7 cellular contexts compared by ENCODE assay signal in the genomic region with DNA sequence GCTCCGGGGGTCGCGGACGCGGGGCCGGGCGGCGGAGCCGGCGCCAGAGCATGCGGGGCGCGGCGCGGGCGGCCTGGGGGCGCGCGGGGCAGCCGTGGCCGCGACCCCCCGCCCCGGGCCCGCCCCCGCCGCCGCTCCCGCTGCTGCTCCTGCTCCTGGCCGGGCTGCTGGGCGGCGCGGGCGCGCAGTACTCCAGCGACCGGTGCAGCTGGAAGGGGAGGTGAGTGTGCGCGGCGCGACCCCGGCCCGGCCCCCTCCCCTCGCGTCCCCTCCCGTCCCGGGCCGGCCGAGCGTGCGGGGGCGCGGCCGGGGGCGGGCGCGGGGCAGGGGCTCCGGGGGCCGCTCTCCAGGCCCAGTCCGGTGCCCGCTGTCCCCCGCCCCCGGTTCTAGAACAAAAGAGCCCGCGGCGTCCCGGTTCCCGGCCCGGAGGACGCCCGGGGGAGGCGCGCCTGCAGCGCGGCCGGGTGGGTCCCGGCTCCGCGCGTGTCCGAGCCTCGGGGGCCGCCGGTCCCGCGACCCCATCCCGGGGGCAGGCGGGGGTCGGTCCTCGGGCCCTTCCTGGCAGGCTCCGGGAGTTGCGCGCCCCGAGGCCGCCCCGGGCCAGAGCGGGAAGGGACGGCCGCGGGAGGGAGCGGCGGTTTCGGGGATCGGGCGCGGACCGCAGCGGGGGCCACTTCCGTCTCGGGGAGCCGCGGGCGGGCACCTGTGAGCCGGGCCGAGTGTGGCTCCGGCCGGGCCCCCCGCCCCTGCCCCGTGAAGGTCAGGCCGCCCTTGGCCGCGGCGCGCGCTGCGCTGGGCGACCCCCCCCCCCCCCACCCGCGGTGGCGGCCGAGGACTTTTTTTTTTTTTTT. TPM values are rescaled to one million over a fixed set of nuclear protein-coding genes. Genes with fewer than 3 reads are reported as not detected.
DNase-seq lines count a peak whose midpoint lies in the region; ATAC-seq and TF ChIP-seq lines count a peak whose summit lies in the region.

No MANE protein-coding gene starts in this region.

- peaks cover 51% of the 10 kb centered on the region for H3K36me3 Mint-ChIP-seq in stimulated activated effector memory CD8-positive, alpha-beta T cell treated with anti-CD3 and anti-CD28 coated beads, Interleukin-12 subunit alpha, Interleukin-12 subunit beta, amount 100 ng/mL, for 72 hours

- no peaks in the 10 kb centered on the region for H3K36me3 ChIP-seq in PC-3 (ENCODE audit: low read depth, low read length)

- H3K79me2 ChIP-seq in PC-3 (ENCODE audit: low read length): 0 out of 2 replicates have a peak, but pooled peaks cover 18% of the 10 kb centered on the region

- peak overlapping the region; percentile 60; the same call in 1 of the 2 replicates for H3K4me3 ChIP-seq in PC-3 (ENCODE audit: low read length)

- peaks cover 31% of the 10 kb centered on the region for H3K4me1 ChIP-seq in PC-3 (ENCODE audit: insufficient read depth, low read length)

- no peaks in the 10 kb centered on the region for H3K9me3 ChIP-seq in PC-3 (ENCODE audit: low read length)

- H3K9me2 ChIP-seq in PC-3 (replicated peaks; ENCODE audit: low read length): no peaks in the 10 kb centered on the region

- CTCF ChIA-PET in PC-3 (lab: Charles Lee): interaction anchor here (0.6 kb wide), 1 partner anchor 54 kb away, joined by 3 read pairs; no protein-coding TSS in a partner anchor

- DNase-seq in PC-3 (no peak), germinal center (ENCODE audit: low spot score) (peak; percentile 49), GM13977 (ENCODE audit: low spot score) (no peak)
- DNase-seq in stimulated activated effector memory CD8-positive, alpha-beta T cell treated with anti-CD3 and anti-CD28 coated beads, Interleukin-12 subunit alpha, Interleukin-12 subunit beta, amount 100 ng/mL, for 72 hours (ENCODE audit: low spot score in 2 of 2): no peak
- no peak for DNase-seq in activated effector memory CD4-positive, alpha-beta T cell treated with Interleukin-2 at 50 U/mL for 16 hours
- DNase-seq in activated effector memory CD4-positive, alpha-beta T cell treated with anti-CD3 and anti-CD28 coated beads, Interleukin-2, amount 50 U/mL, for 16 hours: no peak

- TF ChIP-seq CTCF in PC-3 (conservative IDR thresholded peaks at IDR 0.05; ENCODE audit: low read depth, low read length) (no peak), GM13977 (IDR thresholded peaks at IDR 0.05; ENCODE audit: extremely low read depth, insufficient read depth, missing control alignments) (no peak)

- 0 out of 2 replicates have a peak, but pooled peaks cover 6% of the 10 kb centered on the region for H3K27me3 ChIP-seq in PC-3 (ENCODE audit: low read length)

- H3K9me3 Mint-ChIP-seq in stimulated activated effector memory CD8-positive, alpha-beta T cell treated with anti-CD3 and anti-CD28 coated beads, Interleukin-12 subunit alpha, Interleukin-12 subunit beta, amount 100 ng/mL, for 72 hours: no peaks in the 10 kb centered on the region

- peak overlapping the region; percentile 75; the same call in 1 of the 2 replicates for H3K4me2 ChIP-seq in PC-3 (ENCODE audit: low read length)

- H2AFZ ChIP-seq in PC-3 (ENCODE audit: low read length): no peak overlapping the region

- in situ Hi-C loops in GM13977 (cut with MboI; ENCODE audit: low pct_unique_long_range_greater_than_20kb, low sequenced_read_pairs, unreplicated experiment): no loop called here

- POLR2A ChIA-PET in PC-3 (lab: Charles Lee; ENCODE audit: unreplicated experiment): no interaction called here

- H3K4me3 Mint-ChIP-seq in stimulated activated effector memory CD8-positive, alpha-beta T cell treated with anti-CD3 and anti-CD28 coated beads, Interleukin-12 subunit alpha, Interleukin-12 subunit beta, amount 100 ng/mL, for 72 hours: peak overlapping the region; percentile 54

- H3K9ac ChIP-seq in PC-3 (ENCODE audit: low read length): no peak overlapping the region

- intact Hi-C loops in PC-3 (cut with micrococcal nuclease): no loop called here

- H3K27ac Mint-ChIP-seq in stimulated activated effector memory CD8-positive, alpha-beta T cell treated with anti-CD3 and anti-CD28 coated beads, Interleukin-12 subunit alpha, Interleukin-12 subunit beta, amount 100 ng/mL, for 72 hours: no peak overlapping the region

- BruUV-seq in PC-3 (replicated peaks; lab: Mats Ljungman, UMichigan): no TSS peak

- peak; percentile 3 for ATAC-seq in GM21423 (IDR thresholded peaks at IDR 0.05; ENCODE audit: unreplicated experiment)
- peak; percentile 5 for ATAC-seq in PC-3
- no peak for ATAC-seq in stimulated activated effector memory CD8-positive, alpha-beta T cell treated with anti-CD3 and anti-CD28 coated beads, Interleukin-12 subunit alpha, Interleukin-12 subunit beta, amount 100 ng/mL, for 72 hours

- H3K27ac ChIP-seq in PC-3 (ENCODE audit: low read length): no peak overlapping the region

- peaks cover 43% of the 10 kb centered on the region for H3K4me1 Mint-ChIP-seq in stimulated activated effector memory CD8-positive, alpha-beta T cell treated with anti-CD3 and anti-CD28 coated beads, Interleukin-12 subunit alpha, Interleukin-12 subunit beta, amount 100 ng/mL, for 72 hours

- H3F3A ChIP-seq in PC-3 (ENCODE audit: low read length, unreplicated experiment): no peaks in the 10 kb centered on the region

- H4K20me1 ChIP-seq in PC-3 (ENCODE audit: low read length): no peaks in the 10 kb centered on the region

RNA-seq across cellular contexts. Expression of a gene that starts 0.6 kb away (rescaled TPM):
- total RNA-seq in PC-3 (2014; rRNA removed): 30.6 and 38.5 TPM in 2 replicates
